Comparison of ENCODE assay signal across 8 cellular contexts in the genomic region with DNA sequence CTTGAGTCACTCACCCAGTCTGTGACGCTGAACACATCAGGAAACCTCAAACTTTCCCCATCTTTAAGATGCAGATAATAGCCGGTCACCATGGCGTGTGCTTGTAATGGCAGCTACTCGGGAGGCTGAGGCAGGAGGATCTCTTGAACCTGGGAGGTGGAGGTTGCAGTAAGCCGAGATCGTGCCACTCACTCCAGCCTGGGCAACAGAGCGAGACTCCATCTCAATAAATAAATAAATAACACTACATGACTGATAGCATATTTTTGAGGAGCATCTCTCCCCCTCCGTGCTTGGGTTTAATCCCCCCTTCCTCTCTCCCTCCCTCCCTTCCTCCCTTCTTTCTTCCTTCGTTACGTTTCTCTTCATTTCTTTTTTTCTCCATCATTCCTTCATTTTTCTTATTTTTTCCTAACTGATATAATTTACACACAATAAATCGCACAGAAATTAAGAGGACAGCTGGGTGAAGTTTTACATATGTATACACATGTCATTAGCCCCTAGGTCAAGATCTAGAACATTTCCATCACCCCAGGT. TPM values are rescaled to one million over a fixed set of nuclear protein-coding genes. Genes with fewer than 3 reads are reported as not detected.
A peak's percentile ranks its signal among the peaks of the same experiment; 100 is the strongest.
DNase-seq lines count a peak whose midpoint lies in the region; FAIRE-seq and TF ChIP-seq lines count a peak whose summit lies in the region.

No MANE protein-coding gene starts in this region.

- peaks cover 4% of the 10 kb centered on the region for H3K9me3 Mint-ChIP-seq in activated CD4-positive, alpha-beta T cell treated with anti-CD3 and anti-CD28 coated beads, Interleukin-2, amount 10 ng/mL, durations not matched to agents 24 days and 14 days
- no peaks in the 10 kb centered on the region for H3K9me3 Mint-ChIP-seq in dendritic cell treated with granulocyte-macrophage colony-stimulating factor and Interleukin-4, amounts not matched to agents 40 ng/mL and 50 ng/mL, for 4 days

- peak overlapping the region; percentile 67 for H3K27ac ChIP-seq in rectal smooth muscle tissue (ENCODE audit: low read depth, low read length)

- TF ChIP-seq CTCF in D721Med (IDR thresholded peaks at IDR 0.05; ENCODE audit: insufficient read depth, missing control alignments), result no peak

- peak overlapping the region; percentile 75 for H3K9ac ChIP-seq in rectal smooth muscle tissue (ENCODE audit: low read length)

- no peak for FAIRE-seq in D721Med (lab: Jason Lieb, UNC)

- intact Hi-C loops in activated CD4-positive, alpha-beta T cell treated with anti-CD3 and anti-CD28 coated beads, Interleukin-2, amount 10 ng/mL, durations not matched to agents 24 days and 14 days (cut with micrococcal nuclease), result loop anchor here (1.0 to 5.0 kb wide), 3 partner anchors 9 to 73 kb away; no protein-coding TSS in a partner anchor
- intact Hi-C loops in dendritic cell treated with granulocyte-macrophage colony-stimulating factor and Interleukin-4, amounts not matched to agents 40 ng/mL and 50 ng/mL, for 4 days (cut with micrococcal nuclease), result no loop called here

- no peaks in the 10 kb centered on the region for H3K4me1 ChIP-seq in rectal smooth muscle tissue (ENCODE audit: control insufficient read depth, insufficient read depth, low read length)

- H3K27me3 Mint-ChIP-seq in activated CD4-positive, alpha-beta T cell treated with anti-CD3 and anti-CD28 coated beads, Interleukin-2, amount 10 ng/mL, durations not matched to agents 24 days and 14 days, result peaks cover 4% of the 10 kb centered on the region
- peaks cover 9% of the 10 kb centered on the region for H3K27me3 Mint-ChIP-seq in dendritic cell treated with granulocyte-macrophage colony-stimulating factor and Interleukin-4, amounts not matched to agents 40 ng/mL and 50 ng/mL, for 4 days

- peak overlapping the region; percentile 86 for H3K4me3 Mint-ChIP-seq in activated CD4-positive, alpha-beta T cell treated with anti-CD3 and anti-CD28 coated beads, Interleukin-2, amount 10 ng/mL, durations not matched to agents 24 days and 14 days
- H3K4me3 Mint-ChIP-seq in dendritic cell treated with granulocyte-macrophage colony-stimulating factor and Interleukin-4, amounts not matched to agents 40 ng/mL and 50 ng/mL, for 4 days, result peak overlapping the region; percentile 80

- H3K27me3 ChIP-seq in rectal smooth muscle tissue (ENCODE audit: control insufficient read depth, insufficient read depth, low read length), result no peaks in the 10 kb centered on the region

- H3K4me3 ChIP-seq in Jurkat, Clone E6-1 (ENCODE audit: low read length), result peak overlapping the region; percentile 59
- peak overlapping the region; percentile 82 for H3K4me3 ChIP-seq in rectal smooth muscle tissue (ENCODE audit: low read length)

- no peaks in the 10 kb centered on the region for H3K36me3 ChIP-seq in rectal smooth muscle tissue (ENCODE audit: control insufficient read depth, insufficient read depth, low read length)

- H3K4me1 Mint-ChIP-seq in activated CD4-positive, alpha-beta T cell treated with anti-CD3 and anti-CD28 coated beads, Interleukin-2, amount 10 ng/mL, durations not matched to agents 24 days and 14 days, result peaks cover 29% of the 10 kb centered on the region
- peaks cover 35% of the 10 kb centered on the region for H3K4me1 Mint-ChIP-seq in dendritic cell treated with granulocyte-macrophage colony-stimulating factor and Interleukin-4, amounts not matched to agents 40 ng/mL and 50 ng/mL, for 4 days (ENCODE audit: low read depth)

- peak overlapping the region; percentile 98 for H3K27ac Mint-ChIP-seq in activated CD4-positive, alpha-beta T cell treated with anti-CD3 and anti-CD28 coated beads, Interleukin-2, amount 10 ng/mL, durations not matched to agents 24 days and 14 days
- peak overlapping the region; percentile 98 for H3K27ac Mint-ChIP-seq in dendritic cell treated with granulocyte-macrophage colony-stimulating factor and Interleukin-4, amounts not matched to agents 40 ng/mL and 50 ng/mL, for 4 days

- H3K36me3 Mint-ChIP-seq in activated CD4-positive, alpha-beta T cell treated with anti-CD3 and anti-CD28 coated beads, Interleukin-2, amount 10 ng/mL, durations not matched to agents 24 days and 14 days (ENCODE audit: low read depth), result peaks cover 2% of the 10 kb centered on the region
- H3K36me3 Mint-ChIP-seq in dendritic cell treated with granulocyte-macrophage colony-stimulating factor and Interleukin-4, amounts not matched to agents 40 ng/mL and 50 ng/mL, for 4 days (ENCODE audit: low read depth), result no peaks in the 10 kb centered on the region

- no peak for DNase-seq in activated CD4-positive, alpha-beta T cell treated with anti-CD3 and anti-CD28 coated beads, Interleukin-2, amount 10 ng/mL, durations not matched to agents 24 days and 14 days
- no peak for DNase-seq in activated CD4-positive, alpha-beta T cell treated with anti-CD3 and anti-CD28 coated beads for 1 hour
- DNase-seq in Jurkat, Clone E6-1 (ENCODE audit: low read depth, low spot score), result no peak
- DNase-seq in GM03348 (ENCODE audit: low spot score), result no peak
- no peak for DNase-seq in D721Med (ENCODE audit: insufficient read length, low spot score)
- no peak for DNase-seq in cortex of kidney (lab: John Stamatoyannopoulos, UW)

RNA-seq across cellular contexts. Expression of a gene that starts 51.3 kb away (rescaled TPM):
- total RNA-seq in activated CD4-positive, alpha-beta T cell treated with anti-CD3 and anti-CD28 coated beads, Interleukin-2, amount 10 ng/mL, durations not matched to agents 24 days and 14 days, result 204 and 215 TPM in 2 replicates
- polyA plus RNA-seq in Jurkat, Clone E6-1 (2012; ENCODE audit: insufficient read depth, insufficient read length), result 104 TPM
